8 cellular contexts compared by ENCODE assay signal in the genomic region with DNA sequence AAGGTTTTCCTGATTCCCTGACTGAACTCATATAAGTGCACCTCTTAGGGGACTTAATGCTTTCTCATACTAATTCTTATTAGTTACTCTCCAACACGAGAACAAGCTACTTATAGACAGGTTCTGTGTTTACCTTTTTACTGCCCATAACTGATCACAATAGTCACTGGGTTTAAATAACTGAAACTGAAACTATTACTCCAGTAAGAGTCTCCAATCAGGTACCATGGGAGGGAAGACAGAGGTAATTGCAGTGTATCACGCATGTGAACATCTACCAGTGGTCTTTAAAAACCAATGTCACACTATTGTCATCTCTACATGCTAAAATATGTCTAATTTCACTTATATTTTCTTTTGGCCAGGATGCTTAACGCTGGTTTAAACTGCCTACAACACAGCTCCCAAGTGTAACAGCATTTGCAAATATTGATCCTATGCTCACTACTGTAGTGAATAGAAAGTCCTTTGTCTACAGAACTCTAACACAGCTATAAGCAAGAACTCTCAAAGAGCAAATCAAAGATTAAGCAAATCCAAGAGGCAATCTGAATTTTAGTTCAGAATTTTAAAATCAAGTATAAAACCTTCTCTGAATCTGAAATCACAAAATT. TPM values are rescaled to one million over a fixed set of nuclear protein-coding genes. Genes with fewer than 3 reads are reported as not detected.
DNase-seq lines count a peak whose midpoint lies in the region; ATAC-seq and TF ChIP-seq lines count a peak whose summit lies in the region.

No MANE protein-coding gene starts in this region.

- peak overlapping the region; percentile 99 for H3K4me3 ChIP-seq in GM12865 (ENCODE audit: low read depth, low read length)
- peak overlapping the region; percentile 94 for H3K4me3 ChIP-seq in OCI-LY7 (ENCODE audit: low read depth, low read length, poor library complexity, severe bottlenecking)
- H3K4me3 ChIP-seq in osteoblast (ENCODE audit: insufficient read depth, low read length) = peak overlapping the region; percentile 44

- BruUV-seq in OCI-LY7 (replicated peaks; lab: Mats Ljungman, UMichigan) = no TSS peak

- POLR2A ChIA-PET in OCI-LY7 (lab: Charles Lee) = interaction anchor here (0.6 to 7.9 kb wide), 13 partner anchors 8 to 154 kb away, joined by 3 to 144 read pairs (median 4); partner anchors contain the start of genes ANKRD16 and FBH1

- no peaks in the 10 kb centered on the region for H3K27me3 ChIP-seq in osteoblast (ENCODE audit: insufficient read depth, low read length)

- no peaks in the 10 kb centered on the region for H3K27me3 Mint-ChIP-seq in effector memory CD8-positive, alpha-beta T cell

- peak overlapping the region; percentile 69 to 92 for H3K27ac Mint-ChIP-seq in effector memory CD8-positive, alpha-beta T cell

- H2AFZ ChIP-seq in OCI-LY7 (ENCODE audit: low read length) = no peak overlapping the region
- no peak overlapping the region for H2AFZ ChIP-seq in osteoblast (ENCODE audit: low read length)

- intact Hi-C loops in OCI-LY7 (cut with micrococcal nuclease; ENCODE audit: unreplicated experiment) = loop anchor here (2.0 to 10.0 kb wide), 2 partner anchors 119 to 275 kb away; partner anchors contain the start of gene RBM17

- TF ChIP-seq CTCF in GM12865 (IDR thresholded peaks at IDR 0.05; ENCODE audit: insufficient read depth, low read depth, low read length, missing control alignments) = no peak
- no peak for TF ChIP-seq CTCF in OCI-LY7 (conservative IDR thresholded peaks at IDR 0.05; ENCODE audit: low read length)
- TF ChIP-seq CTCF in osteoblast (IDR thresholded peaks at IDR 0.05; ENCODE audit: extremely low read depth, low read depth, low read length) = no peak

- ATAC-seq in effector memory CD8-positive, alpha-beta T cell (replicated peaks) = peak; percentile 12
- no peak for ATAC-seq in GM19463 (IDR thresholded peaks at IDR 0.05; ENCODE audit: unreplicated experiment)

- peaks cover 25% of the 10 kb centered on the region for H3K36me3 Mint-ChIP-seq in effector memory CD8-positive, alpha-beta T cell (ENCODE audit: insufficient read depth)

- H3K9me3 ChIP-seq in OCI-LY7 (ENCODE audit: low read length) (no peaks in the 10 kb centered on the region), osteoblast (ENCODE audit: low read depth, low read length) (no peaks in the 10 kb centered on the region)

- H3K36me3 ChIP-seq in OCI-LY7 (ENCODE audit: insufficient read depth, low read length) = peaks cover 74% of the 10 kb centered on the region
- peaks cover 10% of the 10 kb centered on the region for H3K36me3 ChIP-seq in osteoblast (ENCODE audit: insufficient read depth, low read length)

- H3K27ac ChIP-seq in OCI-LY7 (ENCODE audit: low read depth, low read length, poor library complexity, severe bottlenecking) (peak overlapping the region; percentile 85), osteoblast (ENCODE audit: low read depth, low read length) (peak overlapping the region; percentile 88)

- peak; percentile 38 for DNase-seq in GM12865 (ENCODE audit: low read depth)
- no peak for DNase-seq in OCI-LY7 (ENCODE audit: low spot score)
- no peak for DNase-seq in effector memory CD8-positive, alpha-beta T cell
- no peak for DNase-seq in osteoblast (ENCODE audit: insufficient read length, low spot score, missing footprints)
- DNase-seq in CD1c-positive myeloid dendritic cell (ENCODE audit: extremely low spot score) = no peak
- DNase-seq in SIG-M5 treated with dmso at 0.1 percent for 504 hours (lab: John Stamatoyannopoulos, UW; ENCODE audit: unreplicated experiment) = no peak
- DNase-seq in SW 1271 (lab: John Stamatoyannopoulos, UW) = no peak

- peak overlapping the region; percentile 65 to 88 for H3K4me3 Mint-ChIP-seq in effector memory CD8-positive, alpha-beta T cell

- no peaks in the 10 kb centered on the region for H3K9me3 Mint-ChIP-seq in effector memory CD8-positive, alpha-beta T cell

- H3K4me1 Mint-ChIP-seq in effector memory CD8-positive, alpha-beta T cell (ENCODE audit: low read depth in 2 of 2) = peaks cover 38 to 69% of the 10 kb centered on the region in 2 donors

- H3K4me1 ChIP-seq in OCI-LY7 (ENCODE audit: insufficient read depth, low read length, poor library complexity, severe bottlenecking) (peaks cover 66% of the 10 kb centered on the region), osteoblast (ENCODE audit: insufficient read depth, low read length) (peaks cover 36% of the 10 kb centered on the region)

- peak overlapping the region; percentile 94 for H3K4me2 ChIP-seq in OCI-LY7 (ENCODE audit: low read length)
- peak overlapping the region; percentile 90 for H3K4me2 ChIP-seq in osteoblast (ENCODE audit: insufficient read depth, low read length)

- H3K9me2 ChIP-seq in OCI-LY7 (ENCODE audit: insufficient read depth, low read length) = no peaks in the 10 kb centered on the region

- H4K20me1 ChIP-seq in OCI-LY7 (ENCODE audit: insufficient read depth, low read length) = peaks cover 46% of the 10 kb centered on the region
- H4K20me1 ChIP-seq in osteoblast (ENCODE audit: insufficient read depth, low read length) = peaks cover 69% of the 10 kb centered on the region

- CTCF ChIA-PET in OCI-LY7 (lab: Charles Lee; ENCODE audit: unreplicated experiment) = interaction anchor here (0.9 kb wide), 1 partner anchor 180 kb away, joined by 4 read pairs; no protein-coding TSS in a partner anchor

- H3K79me2 ChIP-seq in OCI-LY7 (ENCODE audit: insufficient read depth, low read depth, low read length) (peaks cover 95% of the 10 kb centered on the region), osteoblast (ENCODE audit: insufficient read depth, low read length) (peaks cover 91% of the 10 kb centered on the region)

RNA-seq across cellular contexts. Expression of gene GDI2, which starts 3.6 kb away (rescaled TPM):
- total RNA-seq in OCI-LY7 (2014; rRNA removed; shearing (Covaris generic)) = 265 and 270 TPM in 2 replicates
- total RNA-seq in OCI-LY7 (2022) (271 and 292 TPM in 2 replicates), osteoblast (684 and 730 TPM in 2 replicates)

Comparison
In these comparisons a context has a peak if more than half of its experiments do, and no peak if none do; other contexts are left out.
1. H3K4me3 ChIP-seq: peak in every context shown above with its lines; median percentile 99 in GM12865; 94 in OCI-LY7; 44 in osteoblast.